ENCODE assay signal across 7 cellular contexts in the genomic region with DNA sequence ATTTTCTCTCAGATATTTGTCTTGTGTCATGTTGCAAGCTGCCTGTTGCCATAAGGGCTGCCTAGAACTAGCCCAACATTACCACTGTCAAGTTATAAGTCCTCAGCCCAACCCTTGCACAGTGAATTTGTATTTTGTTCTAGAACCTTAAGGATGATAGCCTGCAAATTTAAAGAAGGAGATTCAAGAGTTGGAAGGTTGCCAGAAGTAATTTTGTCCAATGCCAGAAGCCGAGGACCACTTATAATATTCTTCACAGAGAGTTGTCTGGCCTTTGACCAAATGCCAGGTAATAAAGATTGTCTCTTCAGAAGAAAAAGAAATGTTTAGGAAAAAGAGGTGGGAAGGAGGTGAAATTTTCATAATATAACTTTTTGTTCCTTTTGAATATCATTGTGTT.
"Had no signal": no experiment of that assay in that cellular context is flagged by ENCODE, and none has a peak within 500 bp of the region (broad histone marks: within the 10 kb centered on the region; RNA-seq: fewer than 3 reads in every experiment).

No MANE protein-coding gene starts in this region.

- DNase-seq: GDM1, GF-D8 had no signal

- ATAC-seq: GM12878 had no signal

- H3K4me3 ChIP-seq: GM12878 had no signal

- FAIRE-seq: G401.6, GM12878, GM12891, GM18507, GM19239 had no signal
